ENCODE assay signal across 20 cellular contexts in genomic region chr20:23628402-23629016, GRCh38. TPM values are rescaled to one million over a fixed set of nuclear protein-coding genes. Genes with fewer than 3 reads are reported as not detected.
DNase-seq lines count a peak whose midpoint lies in the region; ATAC-seq, FAIRE-seq and TF ChIP-seq lines count a peak whose summit lies in the region.
"Had no signal": no experiment of that assay in that cellular context is flagged by ENCODE, and none has a peak within 500 bp of the region (broad histone marks: within the 10 kb centered on the region; RNA-seq: fewer than 3 reads in every experiment).

No MANE protein-coding gene starts in this region.

- TF ChIP-seq RAD21 in K562 (CRISPR knock-in tag; conservative IDR thresholded peaks at IDR 0.05 in 1 of 2, IDR thresholded peaks at IDR 0.05 in 1 of 2) = no peak

- CTCF ChIA-PET in Caco-2 (lab: Charles Lee) (no interaction called here), K562 (lab: Yijun Ruan, JAX; ENCODE audit: low intra/inter-chr PET ratio) (no interaction called here)

- in situ Hi-C loops in K562 (cut with MboI) = no loop called here

- ATAC-seq in K562 (no peak), GM18907 (IDR thresholded peaks at IDR 0.05; ENCODE audit: unreplicated experiment) (no peak), GM19035 (IDR thresholded peaks at IDR 0.05; ENCODE audit: unreplicated experiment) (no peak)

- H3K9me2 ChIP-seq in hepatocyte (replicated peaks; ENCODE audit: insufficient read depth) = no peaks in the 10 kb centered on the region

- intact Hi-C loops in Caco-2 (cut with micrococcal nuclease; ENCODE audit: unreplicated experiment) = no loop called here
- intact Hi-C loops in K562 (cut with micrococcal nuclease) = no loop called here
- intact Hi-C loops in stomach (cut with DNase I; ENCODE audit: low total_unique reads) = no loop called here
- intact Hi-C loops in prostate gland (cut with DNase I) = no loop called here

- H3K9me3 Mint-ChIP-seq in Caco-2 (ENCODE audit: unreplicated experiment) = no peaks in the 10 kb centered on the region
- H3K9me3 Mint-ChIP-seq: activated CD4-positive, alpha-beta memory T cell treated with anti-CD3 and anti-CD28 coated beads for 36 hours had no signal

- BruUV-seq in Caco-2 (replicated peaks; lab: Mats Ljungman, UMichigan) = no TSS peak
- no TSS peak for BruUV-seq in K562 (replicated peaks; lab: Mats Ljungman, UMichigan)

- H3K9me3 ChIP-seq in Caco-2 (no peaks in the 10 kb centered on the region), K562 (replicated peaks; ENCODE audit: control insufficient read depth, insufficient read depth, low read depth, low read length) (no peaks in the 10 kb centered on the region), hepatocyte (ENCODE audit: low read depth) (no peaks in the 10 kb centered on the region), stomach (no peaks in the 10 kb centered on the region), prostate gland (no peaks in the 10 kb centered on the region)
- H3K9me3 ChIP-seq: neutrophil had no signal

- no peak overlapping the region for H3K4me3 Mint-ChIP-seq in Caco-2 (ENCODE audit: unreplicated experiment)
- H3K4me3 Mint-ChIP-seq: activated CD4-positive, alpha-beta memory T cell treated with anti-CD3 and anti-CD28 coated beads for 36 hours had no signal

- H3K4me2 ChIP-seq in K562 (ENCODE audit: insufficient read depth, low read length) (peak overlapping the region; percentile 46; the same call in 1 of the 2 replicates), hepatocyte (no peak overlapping the region)

- H4K20me1 ChIP-seq in K562 (replicated peaks; ENCODE audit: control insufficient read depth, insufficient read depth, low read length) (no peaks in the 10 kb centered on the region), hepatocyte (ENCODE audit: insufficient read depth, poor library complexity, severe bottlenecking) (no peaks in the 10 kb centered on the region)

- peaks cover 28% of the 10 kb centered on the region for H3K36me3 Mint-ChIP-seq in Caco-2 (ENCODE audit: insufficient read depth, unreplicated experiment)
- H3K36me3 Mint-ChIP-seq: activated CD4-positive, alpha-beta memory T cell treated with anti-CD3 and anti-CD28 coated beads for 36 hours had no signal

- no peak for DNase-seq in Caco-2
- DNase-seq in K562 (ENCODE audit: extremely low read depth in 1 of 4, low spot score in 3 of 4) = no peak
- peak; percentile 5 for DNase-seq in hepatocyte (ENCODE audit: low spot score)
- DNase-seq in stomach = no peak
- no peak for DNase-seq in prostate gland (ENCODE audit: low spot score)
- DNase-seq in activated T-cell treated with anti-CD3 and anti-CD28 coated beads, Interleukin-2, amount 50 U/mL, for 48 hours = no peak
- DNase-seq: activated CD4-positive, alpha-beta memory T cell treated with anti-CD3 and anti-CD28 coated beads for 36 hours; activated CD4-positive, CD25-positive, alpha-beta regulatory T cell; activated T-cell treated with anti-CD3 and anti-CD28 coated beads for 4 hours; NCI-H1436; NCI-H510A treated with DMSO at 0.1 percent for 48 hours; retina; RPMI8226; stimulated activated CD4-positive, alpha-beta T cell treated with anti-CD3 and anti-CD28 coated beads, Interleukin-15, amount 100 ng/mL, for 24 hours had no signal

- H3K27me3 ChIP-seq in Caco-2 (replicated peaks; ENCODE audit: control insufficient read depth, insufficient read depth, low read length) (no peaks in the 10 kb centered on the region), K562 (ENCODE audit: control insufficient read depth in 2 of 2, insufficient read depth in 2 of 2, low read length in 2 of 2) (no peaks in the 10 kb centered on the region), hepatocyte (no peaks in the 10 kb centered on the region), stomach (no peaks in the 10 kb centered on the region), prostate gland (replicated peaks; ENCODE audit: insufficient read depth) (no peaks in the 10 kb centered on the region)
- H3K27me3 ChIP-seq: cardiac muscle cell had no signal

- no peaks in the 10 kb centered on the region for H3K27me3 Mint-ChIP-seq in Caco-2 (ENCODE audit: insufficient read depth, unreplicated experiment)

- WGBS in K562 (ENCODE audit: insufficient coverage, low coverage, missing lambda C conversion rate) = 26% methylated on average over 4 of the region's 6 CpGs
- WGBS in hepatocyte (ENCODE audit: low lambda C conversion rate, missing lambda C conversion rate) = 96% methylated on average over 6 of the region's 6 CpGs
- 82 to 91% (median 84%) methylated on average over 6 of the region's 6 CpGs for WGBS in stomach, 5 donors
- WGBS in prostate gland = 94% methylated on average over 6 of the region's 6 CpGs

- POLR2A ChIA-PET in Caco-2 (lab: Charles Lee) = interaction anchor here (0.9 kb wide), 1 partner anchor 270 kb away, joined by 3 read pairs; no protein-coding TSS in a partner anchor
- POLR2A ChIA-PET in K562 (lab: Yijun Ruan, JAX) = interaction anchor here (0.5 to 1.6 kb wide), 2 partner anchors 8 to 237 kb away, joined by 3 to 7 read pairs; no protein-coding TSS in a partner anchor

- H3K9ac ChIP-seq in K562 (ENCODE audit: insufficient read depth in 1 of 2, low read depth in 2 of 2, low read length in 2 of 2) = no peak overlapping the region

- no peak for FAIRE-seq in K562 (lab: Jason Lieb, UNC)

- H3K4me1 ChIP-seq in Caco-2 (peaks cover 35% of the 10 kb centered on the region), K562 (replicated peaks in 1 of 2; ENCODE audit: control insufficient read depth in 2 of 2, insufficient read depth in 2 of 2, low read length in 2 of 2) (peaks cover 2 to 17% of the 10 kb centered on the region in 2 experiments; a peak in 2 of 5 replicates), hepatocyte (ENCODE audit: insufficient read depth) (peaks cover 16% of the 10 kb centered on the region), stomach (peaks cover 0 to 26% (median 19%) of the 10 kb centered on the region in 4 donors), prostate gland (replicated peaks) (no peaks in the 10 kb centered on the region)

- H3K79me2 ChIP-seq in K562 (ENCODE audit: control insufficient read depth, insufficient read depth, low read length) (no peaks in the 10 kb centered on the region), hepatocyte (no peaks in the 10 kb centered on the region)

- H3K4me1 Mint-ChIP-seq in Caco-2 (ENCODE audit: low read depth, unreplicated experiment) = peaks cover 25% of the 10 kb centered on the region

- H3K9me1 ChIP-seq in K562 (ENCODE audit: control insufficient read depth, insufficient read depth, low read length) = no peaks in the 10 kb centered on the region

- H3K27ac Mint-ChIP-seq in Caco-2 (ENCODE audit: unreplicated experiment) = peak overlapping the region; percentile 37
- H3K27ac Mint-ChIP-seq: activated CD4-positive, alpha-beta memory T cell treated with anti-CD3 and anti-CD28 coated beads for 36 hours had no signal

- H3K36me3 ChIP-seq in Caco-2 (ENCODE audit: control insufficient read depth, insufficient read depth, low read length) (no peaks in the 10 kb centered on the region), K562 (ENCODE audit: control insufficient read depth, insufficient read depth, low read length) (peaks cover 8% of the 10 kb centered on the region; the same call in 1 of the 3 replicates), hepatocyte (replicated peaks; ENCODE audit: insufficient read depth, low read depth) (no peaks in the 10 kb centered on the region), stomach (peaks cover 4 to 24% (median 21%) of the 10 kb centered on the region in 4 donors), prostate gland (no peaks in the 10 kb centered on the region)
- H3K36me3 ChIP-seq: cardiac muscle cell had no signal

- H3K27ac ChIP-seq in K562 (ENCODE audit: extremely low read depth, low read depth, low read length) (no peak overlapping the region), hepatocyte (peak overlapping the region; percentile 93), stomach (peak overlapping the region in 3 of 5 donors; percentile 60 to 74 (median 69)), prostate gland (no peak overlapping the region)
- H3K27ac ChIP-seq: cardiac muscle cell, neutrophil had no signal

- H3K4me3 ChIP-seq in Caco-2 (ENCODE audit: low read depth, low read length) (no peak overlapping the region), K562 (no peak overlapping the region), hepatocyte (no peak overlapping the region), stomach (no peak overlapping the region), prostate gland (no peak overlapping the region)
- H3K4me3 ChIP-seq: cardiac muscle cell had no signal

- no peak for TF ChIP-seq CTCF in Caco-2 (IDR thresholded peaks at IDR 0.05; ENCODE audit: insufficient read depth in 1 of 2, low read depth in 1 of 2, low read length in 1 of 2, severe bottlenecking in 1 of 2, unreplicated experiment in 1 of 2)
- no peak for TF ChIP-seq CTCF in K562 (IDR thresholded peaks at IDR 0.05 in 2 of 3, conservative IDR thresholded peaks at IDR 0.05 in 1 of 3; ENCODE audit: insufficient read depth in 2 of 3, low read depth in 1 of 3, low read length in 3 of 3)
- no peak for TF ChIP-seq CTCF in hepatocyte (IDR thresholded peaks at IDR 0.05; ENCODE audit: poor library complexity)
- TF ChIP-seq CTCF in stomach (IDR thresholded peaks at IDR 0.05) = no peak
- no peak for TF ChIP-seq CTCF in prostate gland (IDR thresholded peaks at IDR 0.05)

- TF ChIP-seq POLR2A in K562 (conservative IDR thresholded peaks at IDR 0.05) (no peak), stomach (IDR thresholded peaks at IDR 0.05) (no peak), prostate gland (IDR thresholded peaks at IDR 0.05) (no peak)

- TF ChIP-seq EP300 in K562 (IDR thresholded peaks at IDR 0.05; ENCODE audit: low read length) (no peak), stomach (IDR thresholded peaks at IDR 0.05) (no peak)

- peak overlapping the region; percentile 66; the same call in 1 of the 2 replicates for H2AFZ ChIP-seq in K562 (ENCODE audit: low read depth, low read length)
- H2AFZ ChIP-seq in hepatocyte = no peak overlapping the region

RNA-seq across cellular contexts. Expression of gene CST3, which starts 9.2 kb away (rescaled TPM):
- total RNA-seq in Caco-2 (2022) (704 and 777 TPM in 2 replicates), K562 (2014; rRNA removed) (66.7 and 81.2 TPM in 2 replicates), K562 (2014; rRNA removed; fragmentation: Illumina TruSeq; extraction: Trizol) (14.8 and 23.1 TPM in 2 replicates), K562 (2015; rRNA removed; fragmentation: Illumina TruSeq; extraction: Trizol) (42.9 and 48.5 TPM in 2 replicates), K562 (2021) (111 and 113 TPM in 2 replicates), hepatocyte (881 and 921 TPM in 2 replicates), stomach (1,000 to 10,000 TPM in 1 of 5 donors, 100 to 1,000 TPM in 4; 231 to 2,024 (median 730) TPM), prostate gland (1,000 to 10,000 TPM; 1,170 to 3,384 TPM)
- total RNA-seq in K562 (2011; cell fraction: chromatin; rRNA removed; ENCODE audit: low replicate concordance) = 9.8 and 40.0 TPM in 2 replicates
- 96.9 and 115 TPM in 2 replicates for total RNA-seq in K562 (2011; cell fraction: nucleolus; rRNA removed)
- 57.6 and 64.2 TPM in 2 replicates for total RNA-seq in K562 (2011; cell fraction: nucleoplasm; rRNA removed)
- polyA plus RNA-seq in K562 (2011; rRNA removed) (46.6 and 83.5 TPM in 2 replicates), K562 (2014; fragmentation: Illumina TruSeq; extraction: Trizol) (52.1 and 55.2 TPM in 2 replicates), K562 (2014; fragmentation: Nextera tagmentation; extraction: Ambion mirVana) (10 to 100 TPM in 1 of 2 experiments, 1 to 10 TPM in 1; 8.7 to 12.4 TPM), K562 (2014; rRNA removed) (103 and 110 TPM in 2 replicates), hepatocyte (2,777 and 2,850 TPM in 2 replicates), stomach (100 to 1,000 TPM; 355 to 952 (median 410) TPM)
- 110 and 262 TPM in 2 replicates for polyA plus RNA-seq in K562 (2011; cell fraction: cytosol; rRNA removed)
- 22.3 and 27.1 TPM in 2 replicates for polyA plus RNA-seq in K562 (2011; cell fraction: nucleus; rRNA removed)
- polyA plus RNA-seq in K562 (2012) = 114 and 177 TPM in 2 replicates
- polyA minus RNA-seq in K562 (2011; rRNA and poly(A)+ RNA removed) = 20.5 and 29.9 TPM in 2 replicates
- polyA minus RNA-seq in K562 (2011; cell fraction: cytosol; rRNA and poly(A)+ RNA removed) = 56.7 and 67.3 TPM in 2 replicates
- polyA minus RNA-seq in K562 (2011; cell fraction: nucleus; rRNA and poly(A)+ RNA removed) = 11.2 and 12.6 TPM in 2 replicates

RNA-seq across cellular contexts. Expression of gene CST9, which starts 22.8 kb away (rescaled TPM):
- total RNA-seq in Caco-2 (2022) = not detected in 2 replicates
- not detected in 2 replicates for total RNA-seq in K562 (2011; cell fraction: chromatin; rRNA removed; ENCODE audit: low replicate concordance)
- total RNA-seq in K562 (2011; cell fraction: nucleolus; rRNA removed) = not detected in 2 replicates
- 0.38 TPM in 1 of 2 replicates, not detected in the other for total RNA-seq in K562 (2011; cell fraction: nucleoplasm; rRNA removed)
- not detected in 2 replicates for total RNA-seq in K562 (2014; rRNA removed)
- not detected in 2 replicates for total RNA-seq in K562 (2014; rRNA removed; fragmentation: Illumina TruSeq; extraction: Trizol)
- total RNA-seq in K562 (2015; rRNA removed; fragmentation: Illumina TruSeq; extraction: Trizol) = not detected in 2 replicates
- not detected in 2 replicates for total RNA-seq in K562 (2021)
- polyA plus RNA-seq in K562 (2011; rRNA removed) = not detected in 2 replicates
- not detected in 2 replicates for polyA plus RNA-seq in K562 (2011; cell fraction: cytosol; rRNA removed)
- not detected in 2 replicates for polyA plus RNA-seq in K562 (2011; cell fraction: nucleus; rRNA removed)
- not detected in 2 replicates for polyA plus RNA-seq in K562 (2012)
- polyA plus RNA-seq in K562 (2014; fragmentation: Illumina TruSeq; extraction: Trizol) = not detected in 2 replicates
- polyA plus RNA-seq in K562 (2014; fragmentation: Nextera tagmentation; extraction: Ambion mirVana) = not detected
- not detected in 2 replicates for polyA plus RNA-seq in K562 (2014; rRNA removed)
- polyA minus RNA-seq in K562 (2011; rRNA and poly(A)+ RNA removed) = not detected in 2 replicates
- polyA minus RNA-seq in K562 (2011; cell fraction: cytosol; rRNA and poly(A)+ RNA removed) = not detected in 2 replicates
- polyA minus RNA-seq in K562 (2011; cell fraction: nucleus; rRNA and poly(A)+ RNA removed) = not detected in 2 replicates
- not detected in 2 replicates for total RNA-seq in hepatocyte
- polyA plus RNA-seq in hepatocyte = not detected in 2 replicates
- not detected for total RNA-seq in stomach
- not detected for polyA plus RNA-seq in stomach
- total RNA-seq in prostate gland = not detected
- total RNA-seq: activated CD4-positive, alpha-beta memory T cell treated with anti-CD3 and anti-CD28 coated beads for 36 hours; cardiac muscle cell; esophagus mucosa; glomerular endothelial cell had no signal
- polyA plus RNA-seq: cardiac muscle cell had no signal

Comparison
In these comparisons a context has a peak if more than half of its experiments do, and no peak if none do; other contexts are left out.
1. H3K27ac ChIP-seq: peak in hepatocyte (single experiment) and stomach (3 of 5); none in K562 (single experiment) and prostate gland (0 of 2).